In genomic region chr19:40896843-40897789, GRCh38 we compare ENCODE assay signal across 8 cellular contexts. TPM values are rescaled to one million over a fixed set of nuclear protein-coding genes. Genes with fewer than 3 reads are reported as not detected.
"Had no signal": no experiment of that assay in that cellular context is flagged by ENCODE, and none has a peak within 500 bp of the region (broad histone marks: within the 10 kb centered on the region; RNA-seq: fewer than 3 reads in every experiment).

No MANE protein-coding gene starts in this region.

RNA-seq across cellular contexts. Expression of gene CYP2A7, which starts 15.1 kb away (rescaled TPM):
- total RNA-seq: activated CD4-positive, alpha-beta T cell treated with anti-CD3 and anti-CD28 coated beads, Interleukin-2, amount 10 ng/mL, durations not matched to agents 24 days and 14 days; activated T-helper 2 cell treated with anti-CD3 and anti-CD28 coated beads, Interferon-gamma antibody, Interleukin-2, Interleukin-4, amounts not matched to agents 10 μg/mL and 5 μg/mL and 100 μg/mL, durations not matched to agents 14 hours and 24 hours and 36 hours; body of pancreas; glomerular endothelial cell; lung microvascular endothelial cell; mononuclear cell; naive thymus-derived CD4-positive, alpha-beta T cell; thyroid gland had no signal

RNA-seq across cellular contexts. Expression of gene CYP2A6, which starts 46.9 kb away (rescaled TPM):
- total RNA-seq: activated CD4-positive, alpha-beta T cell treated with anti-CD3 and anti-CD28 coated beads, Interleukin-2, amount 10 ng/mL, durations not matched to agents 24 days and 14 days; activated T-helper 2 cell treated with anti-CD3 and anti-CD28 coated beads, Interferon-gamma antibody, Interleukin-2, Interleukin-4, amounts not matched to agents 10 μg/mL and 5 μg/mL and 100 μg/mL, durations not matched to agents 14 hours and 24 hours and 36 hours; body of pancreas; glomerular endothelial cell; lung microvascular endothelial cell; mononuclear cell; thyroid gland had no signal
